26 cellular contexts compared by ENCODE assay signal in genomic region chr1:183230403-183230802, GRCh38. TPM values are rescaled to one million over a fixed set of nuclear protein-coding genes. Genes with fewer than 3 reads are reported as not detected.
A peak's percentile ranks its signal among the peaks of the same experiment; 100 is the strongest.
DNase-seq lines count a peak whose midpoint lies in the region; ATAC-seq, FAIRE-seq and TF ChIP-seq lines count a peak whose summit lies in the region.
"Had no signal": no experiment of that assay in that cellular context is flagged by ENCODE, and none has a peak within 500 bp of the region (broad histone marks: within the 10 kb centered on the region; RNA-seq: fewer than 3 reads in every experiment).

No MANE protein-coding gene starts in this region.

- no peak overlapping the region for H3K27ac Mint-ChIP-seq in Caco-2 (ENCODE audit: unreplicated experiment)
- H3K27ac Mint-ChIP-seq: activated naive CD8-positive, alpha-beta T cell treated with anti-CD3 and anti-CD28 coated beads, Interleukin-2, amount 10 ng/mL, durations not matched to agents 7 days and 5 days; CD8-positive, alpha-beta memory T cell; stimulated activated naive B cell treated with anti-CD40 and anti-IgM and Interleukin-4, amounts not matched to agents 10 μg/mL and 1 μg/mL and 100 μg/mL, for 72 hours; T-helper 2 cell treated with Interferon-gamma antibody and Interleukin-4, amounts not matched to agents 5 μg/mL and 100 μg/mL, for 36 hours had no signal

- H3K4me1 ChIP-seq in RWPE2 (ENCODE audit: insufficient read depth, poor library complexity, severe bottlenecking) (peaks cover 46% of the 10 kb centered on the region), esophagus squamous epithelium (peaks cover 12 to 48% (median 19%) of the 10 kb centered on the region in 3 donors), Caco-2 (peaks cover 64% of the 10 kb centered on the region)

- no peak for TF ChIP-seq POLR2A in esophagus squamous epithelium (IDR thresholded peaks at IDR 0.05)

- no TSS peak for BruUV-seq in Caco-2 (replicated peaks; lab: Mats Ljungman, UMichigan)

- ATAC-seq in RWPE2 (ENCODE audit: low read depth), result peak; percentile 21; the same call in 1 of the 3 replicates
- no peak for ATAC-seq in HG02678 (IDR thresholded peaks at IDR 0.05; ENCODE audit: unreplicated experiment)
- ATAC-seq in HG03457 (IDR thresholded peaks at IDR 0.05; ENCODE audit: unreplicated experiment), result no peak
- ATAC-seq: stimulated activated naive B cell treated with anti-CD40 and anti-IgM and Interleukin-4, amounts not matched to agents 10 μg/mL and 1 μg/mL and 100 μg/mL, for 72 hours had no signal

- POLR2A ChIA-PET in Caco-2 (lab: Charles Lee), result no interaction called here

- intact Hi-C loops in esophagus squamous epithelium (cut with DNase I), result no loop called here
- intact Hi-C loops in Caco-2 (cut with micrococcal nuclease; ENCODE audit: unreplicated experiment), result no loop called here

- H3K4me3 Mint-ChIP-seq in Caco-2 (ENCODE audit: unreplicated experiment), result no peak overlapping the region
- H3K4me3 Mint-ChIP-seq: activated naive CD8-positive, alpha-beta T cell treated with anti-CD3 and anti-CD28 coated beads, Interleukin-2, amount 10 ng/mL, durations not matched to agents 7 days and 5 days; CD8-positive, alpha-beta memory T cell; stimulated activated naive B cell treated with anti-CD40 and anti-IgM and Interleukin-4, amounts not matched to agents 10 μg/mL and 1 μg/mL and 100 μg/mL, for 72 hours; T-helper 2 cell treated with Interferon-gamma antibody and Interleukin-4, amounts not matched to agents 5 μg/mL and 100 μg/mL, for 36 hours had no signal

- WGBS in esophagus squamous epithelium, 2 donors, result 24 to 35% methylated on average over 2 of the region's 2 CpGs

- H3K4me3 ChIP-seq in RWPE2 (ENCODE audit: severe bottlenecking) (no peak overlapping the region), esophagus squamous epithelium (no peak overlapping the region), Caco-2 (ENCODE audit: low read depth, low read length) (no peak overlapping the region)
- H3K4me3 ChIP-seq: hepatocyte, smooth muscle cell, testis, vagina had no signal

- no peak for TF ChIP-seq CTCF in RWPE2 (IDR thresholded peaks at IDR 0.05; ENCODE audit: poor library complexity, severe bottlenecking)
- no peak for TF ChIP-seq CTCF in esophagus squamous epithelium (IDR thresholded peaks at IDR 0.05)
- TF ChIP-seq CTCF in Caco-2 (IDR thresholded peaks at IDR 0.05; ENCODE audit: insufficient read depth in 1 of 2, low read depth in 1 of 2, low read length in 1 of 2, severe bottlenecking in 1 of 2, unreplicated experiment in 1 of 2), result no peak

- H3K27ac ChIP-seq in RWPE2 (ENCODE audit: poor library complexity, severe bottlenecking), result peak overlapping the region; percentile 72
- peak overlapping the region in 3 of 4 donors; percentile 8 to 78 (median 29) for H3K27ac ChIP-seq in esophagus squamous epithelium
- H3K27ac ChIP-seq: brain microvascular endothelial cell, hepatocyte, testis, vagina had no signal

- peak; percentile 51 for DNase-seq in HTR-8/SVneo (ENCODE audit: insufficient read length, low spot score)
- DNase-seq in RWPE2 (ENCODE audit: low spot score), result no peak
- DNase-seq in esophagus squamous epithelium (lab: John Stamatoyannopoulos, UW), result no peak
- DNase-seq in renal cortical epithelial cell (ENCODE audit: low read depth), result peak; percentile 97
- no peak for DNase-seq in Caco-2
- DNase-seq: activated CD4-positive, alpha-beta T cell treated with anti-CD3 and anti-CD28 coated beads, Interleukin-2, amount 50 U/mL, for 1 hour; activated CD8-positive, alpha-beta memory T cell treated with anti-CD3 and anti-CD28 coated beads, Interleukin-2, amount 50 U/mL, for 4 hours; activated effector memory CD4-positive, alpha-beta T cell treated with Interleukin-2 at 50 U/mL for 16 hours; activated naive CD8-positive, alpha-beta T cell treated with anti-CD3 and anti-CD28 coated beads, Interleukin-2, amount 10 ng/mL, durations not matched to agents 7 days and 5 days; brain microvascular endothelial cell; CD8-positive, alpha-beta memory T cell; cortex of kidney; foreskin melanocyte; NCI-H1417; NCI-H2081 treated with DMSO at 0.1 percent for 48 hours; stimulated activated CD4-positive, alpha-beta T cell treated with anti-CD3 and anti-CD28 coated beads, Interleukin-2, amount 100 ng/mL, for 48 hours; stimulated activated naive B cell treated with anti-CD40 and anti-IgM and Interleukin-4, amounts not matched to agents 10 μg/mL and 1 μg/mL and 100 μg/mL, for 72 hours; testis had no signal

- H3K4me1 Mint-ChIP-seq in Caco-2 (ENCODE audit: low read depth, unreplicated experiment), result peaks cover 36% of the 10 kb centered on the region
- H3K4me1 Mint-ChIP-seq: CD8-positive, alpha-beta memory T cell had no signal

- no peaks in the 10 kb centered on the region for H3K9me3 ChIP-seq in RWPE2 (ENCODE audit: severe bottlenecking)
- H3K9me3 ChIP-seq in esophagus squamous epithelium, result no peaks in the 10 kb centered on the region
- no peaks in the 10 kb centered on the region for H3K9me3 ChIP-seq in Caco-2
- H3K9me3 ChIP-seq: testis, vagina had no signal

- H3K9me3 Mint-ChIP-seq in Caco-2 (ENCODE audit: unreplicated experiment), result no peaks in the 10 kb centered on the region
- H3K9me3 Mint-ChIP-seq: activated naive CD8-positive, alpha-beta T cell treated with anti-CD3 and anti-CD28 coated beads, Interleukin-2, amount 10 ng/mL, durations not matched to agents 7 days and 5 days; CD8-positive, alpha-beta memory T cell; stimulated activated naive B cell treated with anti-CD40 and anti-IgM and Interleukin-4, amounts not matched to agents 10 μg/mL and 1 μg/mL and 100 μg/mL, for 72 hours; T-helper 2 cell treated with Interferon-gamma antibody and Interleukin-4, amounts not matched to agents 5 μg/mL and 100 μg/mL, for 36 hours had no signal

- H3K36me3 ChIP-seq in RWPE2 (ENCODE audit: low read depth) (peaks cover 90% of the 10 kb centered on the region), esophagus squamous epithelium (no peaks in the 10 kb centered on the region), Caco-2 (ENCODE audit: control insufficient read depth, insufficient read depth, low read length) (peaks cover 3% of the 10 kb centered on the region; the same call in 1 of the 2 replicates)
- H3K36me3 ChIP-seq: brain microvascular endothelial cell, vagina had no signal

- CTCF ChIA-PET in Caco-2 (lab: Charles Lee), result interaction anchor here (0.6 kb wide), 1 partner anchor 35 kb away, joined by 3 read pairs; no protein-coding TSS in a partner anchor

- FAIRE-seq in HTR-8/SVneo (lab: Jason Lieb, UNC), result no peak
- FAIRE-seq: endometrium, islet of Langerhans had no signal

- H3K27me3 ChIP-seq in RWPE2 (ENCODE audit: insufficient read depth, poor library complexity, severe bottlenecking) (no peaks in the 10 kb centered on the region), esophagus squamous epithelium (no peaks in the 10 kb centered on the region), Caco-2 (replicated peaks; ENCODE audit: control insufficient read depth, insufficient read depth, low read length) (no peaks in the 10 kb centered on the region)
- H3K27me3 ChIP-seq: brain microvascular endothelial cell, hepatocyte, testis, vagina had no signal

- H3K27me3 Mint-ChIP-seq in Caco-2 (ENCODE audit: insufficient read depth, unreplicated experiment), result no peaks in the 10 kb centered on the region
- H3K27me3 Mint-ChIP-seq: activated naive CD8-positive, alpha-beta T cell treated with anti-CD3 and anti-CD28 coated beads, Interleukin-2, amount 10 ng/mL, durations not matched to agents 7 days and 5 days had no signal

- peaks cover 39% of the 10 kb centered on the region for H3K36me3 Mint-ChIP-seq in Caco-2 (ENCODE audit: insufficient read depth, unreplicated experiment)
- H3K36me3 Mint-ChIP-seq: activated naive CD8-positive, alpha-beta T cell treated with anti-CD3 and anti-CD28 coated beads, Interleukin-2, amount 10 ng/mL, durations not matched to agents 7 days and 5 days; CD8-positive, alpha-beta memory T cell; stimulated activated naive B cell treated with anti-CD40 and anti-IgM and Interleukin-4, amounts not matched to agents 10 μg/mL and 1 μg/mL and 100 μg/mL, for 72 hours had no signal

RNA-seq across cellular contexts. Expression of gene LAMC2, which starts 44.3 kb away (rescaled TPM):
- 10 to 100 TPM in 3 of 4 donors, 1 to 10 TPM in 1; 9.4 to 17.4 (median 15.9) TPM for total RNA-seq in esophagus squamous epithelium
- 128 and 1,305 TPM in 2 replicates for total RNA-seq in renal cortical epithelial cell
- 34.9 and 51.0 TPM in 2 replicates for total RNA-seq in Caco-2 (2022)
- total RNA-seq: activated naive CD8-positive, alpha-beta T cell treated with anti-CD3 and anti-CD28 coated beads, Interleukin-2, amount 10 ng/mL, durations not matched to agents 7 days and 5 days; CD8-positive, alpha-beta memory T cell had no signal

Comparison
In these comparisons a context has a peak if more than half of its experiments do, and no peak if none do; other contexts are left out.
1. DNase-seq: peak in HTR-8/SVneo (single experiment) and renal cortical epithelial cell (single experiment); none in RWPE2 (single experiment), esophagus squamous epithelium (single experiment) and Caco-2 (0 of 2).